Comparison of ENCODE assay signal across 1 cellular context in genomic region chr20:38305541-38305940, GRCh38.
TF ChIP-seq lines count a peak whose summit lies in the region.

No MANE protein-coding gene starts in this region.

TF ChIP-seq in HepG2, 621 proteins besides CTCF, POLR2A, EP300 and RAD21:
- TF ChIP-seq PCBP1 (IDR thresholded peaks at IDR 0.05; ENCODE audit: borderline replicate concordance, low read depth, low read length) (no peak), ZNF629 (CRISPR knock-in tag; conservative IDR thresholded peaks at IDR 0.05) (peak; percentile 58)
TF ChIP-seq in HepG2: peak in this region for 1.
